24 cellular contexts compared by ENCODE assay signal in the genomic region with DNA sequence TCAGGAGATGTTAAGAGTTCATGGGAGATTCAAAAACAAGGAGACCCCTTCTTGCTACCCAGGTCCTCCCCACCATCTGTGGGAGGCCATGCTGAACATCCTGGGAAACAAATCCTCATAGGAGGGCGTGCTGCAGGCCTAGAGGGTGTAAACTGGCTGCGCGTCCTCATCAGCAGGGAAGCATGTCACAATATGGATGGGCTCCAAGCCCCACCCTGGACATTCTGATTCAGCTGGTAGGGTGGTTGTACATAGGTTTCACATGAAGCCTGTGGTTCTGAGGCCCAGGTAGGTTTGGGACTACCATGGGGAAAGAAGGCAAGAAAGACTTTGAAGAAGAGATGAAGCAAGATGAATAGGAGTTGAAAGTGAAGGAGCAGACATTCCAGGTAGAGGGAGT. TPM values are rescaled to one million over a fixed set of nuclear protein-coding genes. Genes with fewer than 3 reads are reported as not detected.
"Had no signal": no experiment of that assay in that cellular context is flagged by ENCODE, and none has a peak within 500 bp of the region (broad histone marks: within the 10 kb centered on the region; RNA-seq: fewer than 3 reads in every experiment).

No MANE protein-coding gene starts in this region.

- H3K9me3 Mint-ChIP-seq: T-cell had no signal

- H3K36me3 ChIP-seq: SJSA1 had no signal

- FAIRE-seq: HTR-8/SVneo, RCC 7860 had no signal

- H3K36me3 Mint-ChIP-seq: T-cell had no signal

- ATAC-seq: T-cell had no signal

- H3K4me3 ChIP-seq: SJSA1, SK-N-MC had no signal

- DNase-seq: KBM-7, MM.1S, NCI-H1092 treated with DMSO at 0.1 percent for 48 hours, NCI-H1436, NCI-H187, NCI-H2029, NCI-H2081 treated with DMSO at 0.1 percent for 48 hours, NCI-H2171, NCI-H226, NCI-H446, NCI-H510A, NCI-H524 treated with DMSO at 0.1 percent for 48 hours, NCI-H69, NCI-H774, Right ventricle myocardium superior, RPMI8226, SIG-M5, SW 1271, T-cell had no signal

- H3K27ac Mint-ChIP-seq: T-cell had no signal

- H3K9me3 ChIP-seq: SJSA1 had no signal

- H3K27me3 ChIP-seq: SJSA1 had no signal

- H3K27ac ChIP-seq: HL-60, SJSA1, SK-N-MC had no signal

- H3K4me3 Mint-ChIP-seq: T-cell had no signal

RNA-seq across cellular contexts. Expression of gene IFNLR1, which starts 44.6 kb away (rescaled TPM):
- total RNA-seq: SJSA1 had no signal
